ENCODE assay signal across 2 cellular contexts in genomic region chr5:142549834-142550233, GRCh38.
TF ChIP-seq lines count a peak whose summit lies in the region.

No MANE protein-coding gene starts in this region.

TF ChIP-seq in IMR-90, 13 proteins besides CTCF, POLR2A, EP300 and RAD21:
- TF ChIP-seq BHLHE40 (IDR thresholded peaks at IDR 0.05; ENCODE audit: low read depth, low read length): no peak
- TF ChIP-seq SMC3 (IDR thresholded peaks at IDR 0.05; ENCODE audit: low read depth, low read length): no peak
- TF ChIP-seq FOS (IDR thresholded peaks at IDR 0.05; ENCODE audit: low read depth, low read length): no peak
- TF ChIP-seq, protein P1, sequence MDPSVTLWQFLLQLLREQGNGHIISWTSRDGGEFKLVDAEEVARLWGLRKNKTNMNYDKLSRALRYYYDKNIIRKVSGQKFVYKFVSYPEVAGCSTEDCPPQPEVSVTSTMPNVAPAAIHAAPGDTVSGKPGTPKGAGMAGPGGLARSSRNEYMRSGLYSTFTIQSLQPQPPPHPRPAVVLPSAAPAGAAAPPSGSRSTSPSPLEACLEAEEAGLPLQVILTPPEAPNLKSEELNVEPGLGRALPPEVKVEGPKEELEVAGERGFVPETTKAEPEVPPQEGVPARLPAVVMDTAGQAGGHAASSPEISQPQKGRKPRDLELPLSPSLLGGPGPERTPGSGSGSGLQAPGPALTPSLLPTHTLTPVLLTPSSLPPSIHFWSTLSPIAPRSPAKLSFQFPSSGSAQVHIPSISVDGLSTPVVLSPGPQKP (IDR thresholded peaks at IDR 0.05; ENCODE audit: borderline replicate concordance, low read depth, low read length): no peak
- TF ChIP-seq, protein P2, sequence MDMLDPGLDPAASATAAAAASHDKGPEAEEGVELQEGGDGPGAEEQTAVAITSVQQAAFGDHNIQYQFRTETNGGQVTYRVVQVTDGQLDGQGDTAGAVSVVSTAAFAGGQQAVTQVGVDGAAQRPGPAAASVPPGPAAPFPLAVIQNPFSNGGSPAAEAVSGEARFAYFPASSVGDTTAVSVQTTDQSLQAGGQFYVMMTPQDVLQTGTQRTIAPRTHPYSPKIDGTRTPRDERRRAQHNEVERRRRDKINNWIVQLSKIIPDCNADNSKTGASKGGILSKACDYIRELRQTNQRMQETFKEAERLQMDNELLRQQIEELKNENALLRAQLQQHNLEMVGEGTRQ (IDR thresholded peaks at IDR 0.05; ENCODE audit: low read depth, low read length): no peak
- TF ChIP-seq MAFK (IDR thresholded peaks at IDR 0.05; ENCODE audit: low read depth, low read length): no peak
- TF ChIP-seq MAZ (IDR thresholded peaks at IDR 0.05; ENCODE audit: borderline replicate concordance, low read depth, low read length): no peak
- no peak for TF ChIP-seq RFX5 (IDR thresholded peaks at IDR 0.05; ENCODE audit: low read depth, low read length)
- no peak for TF ChIP-seq CHD1 (IDR thresholded peaks at IDR 0.05; ENCODE audit: low read depth, low read length)
- TF ChIP-seq NFE2L2 (IDR thresholded peaks at IDR 0.05; ENCODE audit: low read depth, low read length): no peak
- TF ChIP-seq CEBPB (IDR thresholded peaks at IDR 0.05; ENCODE audit: low read depth, low read length): no peak
- TF ChIP-seq MXI1 (IDR thresholded peaks at IDR 0.05; ENCODE audit: borderline replicate concordance, low read depth, low read length): no peak

TF ChIP-seq in H1, 55 proteins besides CTCF, POLR2A, EP300 and RAD21:
- TF ChIP-seq, protein P3, sequence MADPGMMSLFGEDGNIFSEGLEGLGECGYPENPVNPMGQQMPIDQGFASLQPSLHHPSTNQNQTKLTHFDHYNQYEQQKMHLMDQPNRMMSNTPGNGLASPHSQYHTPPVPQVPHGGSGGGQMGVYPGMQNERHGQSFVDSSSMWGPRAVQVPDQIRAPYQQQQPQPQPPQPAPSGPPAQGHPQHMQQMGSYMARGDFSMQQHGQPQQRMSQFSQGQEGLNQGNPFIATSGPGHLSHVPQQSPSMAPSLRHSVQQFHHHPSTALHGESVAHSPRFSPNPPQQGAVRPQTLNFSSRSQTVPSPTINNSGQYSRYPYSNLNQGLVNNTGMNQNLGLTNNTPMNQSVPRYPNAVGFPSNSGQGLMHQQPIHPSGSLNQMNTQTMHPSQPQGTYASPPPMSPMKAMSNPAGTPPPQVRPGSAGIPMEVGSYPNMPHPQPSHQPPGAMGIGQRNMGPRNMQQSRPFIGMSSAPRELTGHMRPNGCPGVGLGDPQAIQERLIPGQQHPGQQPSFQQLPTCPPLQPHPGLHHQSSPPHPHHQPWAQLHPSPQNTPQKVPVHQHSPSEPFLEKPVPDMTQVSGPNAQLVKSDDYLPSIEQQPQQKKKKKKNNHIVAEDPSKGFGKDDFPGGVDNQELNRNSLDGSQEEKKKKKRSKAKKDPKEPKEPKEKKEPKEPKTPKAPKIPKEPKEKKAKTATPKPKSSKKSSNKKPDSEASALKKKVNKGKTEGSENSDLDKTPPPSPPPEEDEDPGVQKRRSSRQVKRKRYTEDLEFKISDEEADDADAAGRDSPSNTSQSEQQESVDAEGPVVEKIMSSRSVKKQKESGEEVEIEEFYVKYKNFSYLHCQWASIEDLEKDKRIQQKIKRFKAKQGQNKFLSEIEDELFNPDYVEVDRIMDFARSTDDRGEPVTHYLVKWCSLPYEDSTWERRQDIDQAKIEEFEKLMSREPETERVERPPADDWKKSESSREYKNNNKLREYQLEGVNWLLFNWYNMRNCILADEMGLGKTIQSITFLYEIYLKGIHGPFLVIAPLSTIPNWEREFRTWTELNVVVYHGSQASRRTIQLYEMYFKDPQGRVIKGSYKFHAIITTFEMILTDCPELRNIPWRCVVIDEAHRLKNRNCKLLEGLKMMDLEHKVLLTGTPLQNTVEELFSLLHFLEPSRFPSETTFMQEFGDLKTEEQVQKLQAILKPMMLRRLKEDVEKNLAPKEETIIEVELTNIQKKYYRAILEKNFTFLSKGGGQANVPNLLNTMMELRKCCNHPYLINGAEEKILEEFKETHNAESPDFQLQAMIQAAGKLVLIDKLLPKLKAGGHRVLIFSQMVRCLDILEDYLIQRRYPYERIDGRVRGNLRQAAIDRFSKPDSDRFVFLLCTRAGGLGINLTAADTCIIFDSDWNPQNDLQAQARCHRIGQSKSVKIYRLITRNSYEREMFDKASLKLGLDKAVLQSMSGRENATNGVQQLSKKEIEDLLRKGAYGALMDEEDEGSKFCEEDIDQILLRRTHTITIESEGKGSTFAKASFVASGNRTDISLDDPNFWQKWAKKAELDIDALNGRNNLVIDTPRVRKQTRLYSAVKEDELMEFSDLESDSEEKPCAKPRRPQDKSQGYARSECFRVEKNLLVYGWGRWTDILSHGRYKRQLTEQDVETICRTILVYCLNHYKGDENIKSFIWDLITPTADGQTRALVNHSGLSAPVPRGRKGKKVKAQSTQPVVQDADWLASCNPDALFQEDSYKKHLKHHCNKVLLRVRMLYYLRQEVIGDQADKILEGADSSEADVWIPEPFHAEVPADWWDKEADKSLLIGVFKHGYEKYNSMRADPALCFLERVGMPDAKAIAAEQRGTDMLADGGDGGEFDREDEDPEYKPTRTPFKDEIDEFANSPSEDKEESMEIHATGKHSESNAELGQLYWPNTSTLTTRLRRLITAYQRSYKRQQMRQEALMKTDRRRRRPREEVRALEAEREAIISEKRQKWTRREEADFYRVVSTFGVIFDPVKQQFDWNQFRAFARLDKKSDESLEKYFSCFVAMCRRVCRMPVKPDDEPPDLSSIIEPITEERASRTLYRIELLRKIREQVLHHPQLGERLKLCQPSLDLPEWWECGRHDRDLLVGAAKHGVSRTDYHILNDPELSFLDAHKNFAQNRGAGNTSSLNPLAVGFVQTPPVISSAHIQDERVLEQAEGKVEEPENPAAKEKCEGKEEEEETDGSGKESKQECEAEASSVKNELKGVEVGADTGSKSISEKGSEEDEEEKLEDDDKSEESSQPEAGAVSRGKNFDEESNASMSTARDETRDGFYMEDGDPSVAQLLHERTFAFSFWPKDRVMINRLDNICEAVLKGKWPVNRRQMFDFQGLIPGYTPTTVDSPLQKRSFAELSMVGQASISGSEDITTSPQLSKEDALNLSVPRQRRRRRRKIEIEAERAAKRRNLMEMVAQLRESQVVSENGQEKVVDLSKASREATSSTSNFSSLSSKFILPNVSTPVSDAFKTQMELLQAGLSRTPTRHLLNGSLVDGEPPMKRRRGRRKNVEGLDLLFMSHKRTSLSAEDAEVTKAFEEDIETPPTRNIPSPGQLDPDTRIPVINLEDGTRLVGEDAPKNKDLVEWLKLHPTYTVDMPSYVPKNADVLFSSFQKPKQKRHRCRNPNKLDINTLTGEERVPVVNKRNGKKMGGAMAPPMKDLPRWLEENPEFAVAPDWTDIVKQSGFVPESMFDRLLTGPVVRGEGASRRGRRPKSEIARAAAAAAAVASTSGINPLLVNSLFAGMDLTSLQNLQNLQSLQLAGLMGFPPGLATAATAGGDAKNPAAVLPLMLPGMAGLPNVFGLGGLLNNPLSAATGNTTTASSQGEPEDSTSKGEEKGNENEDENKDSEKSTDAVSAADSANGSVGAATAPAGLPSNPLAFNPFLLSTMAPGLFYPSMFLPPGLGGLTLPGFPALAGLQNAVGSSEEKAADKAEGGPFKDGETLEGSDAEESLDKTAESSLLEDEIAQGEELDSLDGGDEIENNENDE (IDR thresholded peaks at IDR 0.05; ENCODE audit: insufficient replicate concordance, low read length): no peak
- no peak for TF ChIP-seq POU5F1 (IDR thresholded peaks at IDR 0.05; ENCODE audit: low read depth, low read length)
- TF ChIP-seq JUND (IDR thresholded peaks at IDR 0.05; ENCODE audit: low read length): no peak
- TF ChIP-seq YY1 (IDR thresholded peaks at IDR 0.05; ENCODE audit: low read depth, low read length): no peak
- TF ChIP-seq EZH2 (IDR thresholded peaks at IDR 0.05; ENCODE audit: low read depth, low read length, severe bottlenecking): no peak
- no peak for TF ChIP-seq RBBP5 (IDR thresholded peaks at IDR 0.05; ENCODE audit: borderline replicate concordance, low read depth, low read length)
- no peak for TF ChIP-seq KDM4A (IDR thresholded peaks at IDR 0.05; ENCODE audit: low read depth, low read length, severe bottlenecking)
- TF ChIP-seq, protein P4, sequence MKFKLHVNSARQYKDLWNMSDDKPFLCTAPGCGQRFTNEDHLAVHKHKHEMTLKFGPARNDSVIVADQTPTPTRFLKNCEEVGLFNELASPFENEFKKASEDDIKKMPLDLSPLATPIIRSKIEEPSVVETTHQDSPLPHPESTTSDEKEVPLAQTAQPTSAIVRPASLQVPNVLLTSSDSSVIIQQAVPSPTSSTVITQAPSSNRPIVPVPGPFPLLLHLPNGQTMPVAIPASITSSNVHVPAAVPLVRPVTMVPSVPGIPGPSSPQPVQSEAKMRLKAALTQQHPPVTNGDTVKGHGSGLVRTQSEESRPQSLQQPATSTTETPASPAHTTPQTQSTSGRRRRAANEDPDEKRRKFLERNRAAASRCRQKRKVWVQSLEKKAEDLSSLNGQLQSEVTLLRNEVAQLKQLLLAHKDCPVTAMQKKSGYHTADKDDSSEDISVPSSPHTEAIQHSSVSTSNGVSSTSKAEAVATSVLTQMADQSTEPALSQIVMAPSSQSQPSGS (IDR thresholded peaks at IDR 0.05; ENCODE audit: low read length): no peak
- TF ChIP-seq FOSL1 (IDR thresholded peaks at IDR 0.05; ENCODE audit: insufficient read depth, low read depth, low read length): no peak
- no peak for TF ChIP-seq BRCA1 (IDR thresholded peaks at IDR 0.05; ENCODE audit: low read depth, low read length)
- no peak for TF ChIP-seq TAF1 (IDR thresholded peaks at IDR 0.05; ENCODE audit: low read depth, low read length)
